17 cellular contexts compared by ENCODE assay signal in genomic region chr6:168004023-168004422, GRCh38. TPM values are rescaled to one million over a fixed set of nuclear protein-coding genes. Genes with fewer than 3 reads are reported as not detected.
"Had no signal": no experiment of that assay in that cellular context is flagged by ENCODE, and none has a peak within 500 bp of the region (broad histone marks: within the 10 kb centered on the region; RNA-seq: fewer than 3 reads in every experiment).

No MANE protein-coding gene starts in this region.

- DNase-seq: kidney glomerular epithelial cell; lower lobe of right lung; mesendoderm; naive B cell; occipital lobe; pancreas; sigmoid colon; small intestine; stimulated activated CD4-positive, alpha-beta T cell treated with anti-CD3 and anti-CD28 coated beads, Interleukin-12 subunit alpha, Interleukin-12 subunit beta, amount 100 ng/mL, for 4 hours; stimulated activated naive CD4-positive, alpha-beta T cell; stomach; thyroid gland; upper lobe of left lung had no signal

- H3K27ac Mint-ChIP-seq: naive B cell, nephron, progenitor cell of endocrine pancreas had no signal

- H3K36me3 Mint-ChIP-seq: naive B cell had no signal

- H3K27ac ChIP-seq: lower lobe of right lung, pancreas, sigmoid colon, stomach, thyroid gland, upper lobe of left lung, vagina had no signal

- H3K27me3 ChIP-seq: pancreas, thyroid gland, upper lobe of left lung, vagina had no signal

- H3K27me3 Mint-ChIP-seq: naive B cell had no signal

- H3K4me3 Mint-ChIP-seq: naive B cell, nephron had no signal

- H3K4me3 ChIP-seq: lower lobe of right lung, pancreas, sigmoid colon, stomach, thyroid gland, upper lobe of left lung, vagina had no signal

- H3K4me1 Mint-ChIP-seq: naive B cell had no signal

- H3K9me3 ChIP-seq: lower lobe of right lung, pancreas, sigmoid colon, stomach, thyroid gland, upper lobe of left lung, vagina had no signal

- H3K4me1 ChIP-seq: pancreas, sigmoid colon, thyroid gland, upper lobe of left lung had no signal

- ATAC-seq: lower lobe of right lung, pancreas had no signal

- H3K36me3 ChIP-seq: lower lobe of right lung, pancreas, sigmoid colon, stomach, thyroid gland, upper lobe of left lung, vagina had no signal

RNA-seq across cellular contexts. Expression of gene KIF25, which starts 6.6 kb away (rescaled TPM):
- total RNA-seq: occipital lobe, progenitor cell of endocrine pancreas, thyroid gland, vagina had no signal
- polyA plus RNA-seq: fibroblast of lung had no signal
